Comparison of ENCODE assay signal across 8 cellular contexts in the genomic region with DNA sequence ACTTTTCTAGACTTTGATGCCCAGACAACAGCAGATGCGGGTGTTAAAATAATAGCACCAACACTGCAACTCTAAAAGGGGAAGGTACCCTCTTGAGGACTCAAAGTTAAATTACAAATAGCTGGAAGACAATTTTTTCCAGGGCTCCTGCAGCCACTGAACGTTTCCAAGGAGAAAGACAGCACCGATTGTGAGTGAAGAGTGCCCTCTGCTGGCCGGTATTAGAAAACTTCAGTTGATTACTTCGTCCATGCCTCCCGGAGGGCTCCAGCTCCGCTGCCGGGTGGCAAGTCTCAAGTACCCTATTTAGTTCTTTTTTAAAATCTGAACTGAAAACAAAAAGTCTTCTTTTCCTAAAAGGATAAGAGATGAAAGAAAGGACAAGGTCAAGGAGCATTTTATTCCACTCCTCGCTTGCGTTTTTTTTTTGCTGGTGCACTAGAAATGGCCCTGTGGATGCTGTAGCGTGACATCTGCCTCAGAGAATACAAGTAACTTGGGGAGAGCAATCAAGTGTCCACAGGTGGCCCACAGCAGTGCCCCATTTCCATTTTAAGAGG.
DNase-seq lines count a peak whose midpoint lies in the region; ATAC-seq and TF ChIP-seq lines count a peak whose summit lies in the region.

No MANE protein-coding gene starts in this region.

- BruUV-seq in HCT116 (replicated peaks; lab: Mats Ljungman, UMichigan): no TSS peak

- 7% methylated on average over 11 of the region's 11 CpGs for WGBS in right lobe of liver (ENCODE audit: insufficient coverage, low coverage, low lambda C conversion rate, missing lambda C conversion rate)

- peaks cover 14% of the 10 kb centered on the region for H3K27me3 Mint-ChIP-seq in activated CD4-positive, alpha-beta T cell treated with anti-CD3 and anti-CD28 coated beads, Interleukin-2, amount 10 ng/mL, durations not matched to agents 7 days and 5 days

- H3K36me3 ChIP-seq in HCT116 (ENCODE audit: control insufficient read depth in 1 of 2, insufficient read depth in 2 of 2, low read length in 2 of 2) (no peaks in the 10 kb centered on the region), right lobe of liver (no peaks in the 10 kb centered on the region)

- H3K27ac ChIP-seq in HCT116 (ENCODE audit: low read depth, low read length) (no peak overlapping the region), right lobe of liver (no peak overlapping the region)

- peak; percentile 94 for TF ChIP-seq RAD21 in HCT116 (IDR thresholded peaks at IDR 0.05; ENCODE audit: low read depth)

- H3K27me3 ChIP-seq in HCT116 (ENCODE audit: insufficient read depth, low read length): no peaks in the 10 kb centered on the region
- H3K27me3 ChIP-seq in right lobe of liver: no peaks in the 10 kb centered on the region

- H3K9me3 ChIP-seq in HCT116 (ENCODE audit: control insufficient read depth in 1 of 2, insufficient read depth in 1 of 2, low read depth in 1 of 2, low read length in 2 of 2) (no peaks in the 10 kb centered on the region), right lobe of liver (no peaks in the 10 kb centered on the region)

- no peak overlapping the region for H2AFZ ChIP-seq in HCT116 (ENCODE audit: low read depth, low read length, poor library complexity, severe bottlenecking)

- intact Hi-C loops in HCT116 (cut with micrococcal nuclease) (loop anchor here (1.0 to 5.0 kb wide), 3 partner anchors 187 to 647 kb away; no protein-coding TSS in a partner anchor), right lobe of liver (cut with DNase I) (loop anchor here (5.0 to 10.0 kb wide), 2 partner anchors 184 to 287 kb away; a partner anchor contains a TSS)

- CTCF ChIA-PET in HCT116 (lab: Charles Lee): interaction anchor here (0.7 to 4.3 kb wide), 12 partner anchors 10 to 650 kb away, joined by 3 to 63 read pairs (median 6); no protein-coding TSS in a partner anchor
- CTCF ChIA-PET in activated CD4-positive, alpha-beta T cell treated with anti-CD3 and anti-CD28 coated beads, Interleukin-2, amount 10 ng/mL, durations not matched to agents 7 days and 5 days (lab: Charles Lee): interaction anchor here (0.6 to 6.1 kb wide), 31 partner anchors 7 to 300 kb away, joined by 3 to 85 read pairs (median 4); a partner anchor contains a TSS

- TF ChIP-seq POLR2A in HCT116 (IDR thresholded peaks at IDR 0.05; ENCODE audit: borderline replicate concordance, extremely low read depth, insufficient read depth, insufficient read length) (no peak), right lobe of liver (IDR thresholded peaks at IDR 0.05) (no peak)

- TF ChIP-seq CTCF in HCT116 (IDR thresholded peaks at IDR 0.05 in 2 of 3, conservative IDR thresholded peaks at IDR 0.05 in 1 of 3; ENCODE audit: borderline replicate concordance in 1 of 3, insufficient read depth in 1 of 3, low read depth in 2 of 3, low read length in 2 of 3) (peak; percentile 53 to 90 (median 84)), right lobe of liver (IDR thresholded peaks at IDR 0.05) (peak; percentile 77 to 83 (median 80))

- H3K4me1 ChIP-seq in HCT116 (ENCODE audit: control insufficient read depth in 1 of 2, insufficient read depth in 2 of 2, low read length in 2 of 2) (no peaks in the 10 kb centered on the region), right lobe of liver (no peaks in the 10 kb centered on the region)

- no peaks in the 10 kb centered on the region for H4K20me1 ChIP-seq in HCT116 (ENCODE audit: insufficient read depth)

- no peak overlapping the region for H3K9ac ChIP-seq in HCT116 (ENCODE audit: low read length)

- H3K9me2 ChIP-seq in HCT116 (ENCODE audit: insufficient read depth): no peaks in the 10 kb centered on the region

- H3K36me3 Mint-ChIP-seq in activated CD4-positive, alpha-beta T cell treated with anti-CD3 and anti-CD28 coated beads, Interleukin-2, amount 10 ng/mL, durations not matched to agents 7 days and 5 days (ENCODE audit: low read depth): no peaks in the 10 kb centered on the region

- RAD21 ChIA-PET in HCT116 (lab: Charles Lee; ENCODE audit: low non-redundant PET in 1 of 2, low total read pairs in 2 of 2, uncharacterized antibody in 2 of 2, unreplicated experiment in 2 of 2): interaction anchor here (0.6 to 2.2 kb wide), 7 partner anchors 188 to 289 kb away, joined by 3 to 21 read pairs (median 5); a partner anchor contains a TSS

- POLR2A ChIA-PET in HCT116 (lab: Charles Lee): no interaction called here
- POLR2A ChIA-PET in activated CD4-positive, alpha-beta T cell treated with anti-CD3 and anti-CD28 coated beads, Interleukin-2, amount 10 ng/mL, durations not matched to agents 7 days and 5 days (lab: Charles Lee): no interaction called here

- no peak overlapping the region for H3K4me3 Mint-ChIP-seq in activated CD4-positive, alpha-beta T cell treated with anti-CD3 and anti-CD28 coated beads, Interleukin-2, amount 10 ng/mL, durations not matched to agents 7 days and 5 days

- no peaks in the 10 kb centered on the region for H3K79me2 ChIP-seq in HCT116 (ENCODE audit: insufficient read depth, low read length)

- H3K9me3 Mint-ChIP-seq in activated CD4-positive, alpha-beta T cell treated with anti-CD3 and anti-CD28 coated beads, Interleukin-2, amount 10 ng/mL, durations not matched to agents 7 days and 5 days: no peaks in the 10 kb centered on the region

- ATAC-seq in HCT116 (peak; percentile 90), right lobe of liver (peak; percentile 87 to 94 (median 91)), GM21360 (IDR thresholded peaks at IDR 0.05; ENCODE audit: unreplicated experiment) (no peak)

- no peak overlapping the region for H3K4me3 ChIP-seq in HCT116 (replicated peaks in 1 of 2; ENCODE audit: low read depth in 1 of 2, low read length in 2 of 2)
- H3K4me3 ChIP-seq in right lobe of liver: no peak overlapping the region

- DNase-seq in AML-193 (lab: John Stamatoyannopoulos, UW) (peak; percentile 64 to 78), HCT116 (ENCODE audit: low read depth, low spot score) (peak; percentile 43), NCI-H526 (lab: John Stamatoyannopoulos, UW) (peak; percentile 46 to 86), dedifferentiated amniotic fluid mesenchymal stem cell (ENCODE audit: extremely low spot score) (peak; percentile 80), right lobe of liver (peak; percentile 67 to 76 (median 67))
- peak; percentile 74 for DNase-seq in activated CD4-positive, alpha-beta T cell treated with anti-CD3 and anti-CD28 coated beads, Interleukin-2, amount 10 ng/mL, durations not matched to agents 7 days and 5 days
- peak; percentile 52 to 58 (median 57) for DNase-seq in stimulated activated CD4-positive, alpha-beta T cell treated with anti-CD3 and anti-CD28 coated beads, TNF-alpha, amount 100 ng/mL, for 24 hours (ENCODE audit: low read depth in 3 of 3)

- H3K4me2 ChIP-seq in HCT116 (ENCODE audit: low read length): no peak overlapping the region

- peaks cover 25% of the 10 kb centered on the region for H3K4me1 Mint-ChIP-seq in activated CD4-positive, alpha-beta T cell treated with anti-CD3 and anti-CD28 coated beads, Interleukin-2, amount 10 ng/mL, durations not matched to agents 7 days and 5 days

- H3K27ac Mint-ChIP-seq in activated CD4-positive, alpha-beta T cell treated with anti-CD3 and anti-CD28 coated beads, Interleukin-2, amount 10 ng/mL, durations not matched to agents 7 days and 5 days: no peak overlapping the region

TF ChIP-seq in HCT116, 20 proteins besides CTCF, POLR2A, EP300 and RAD21 (continues in another document):
- TF ChIP-seq JUND (IDR thresholded peaks at IDR 0.05) (no peak), CBX3 (IDR thresholded peaks at IDR 0.05; ENCODE audit: low read depth) (no peak), ZNF274 (IDR thresholded peaks at IDR 0.05; ENCODE audit: low read depth, low read length) (no peak), CEBPB (IDR thresholded peaks at IDR 0.05; ENCODE audit: low read depth) (no peak), EGR1 (IDR thresholded peaks at IDR 0.05; ENCODE audit: low read depth) (no peak), FOSL1 (IDR thresholded peaks at IDR 0.05; ENCODE audit: low read depth) (no peak), SRF (IDR thresholded peaks at IDR 0.05; ENCODE audit: low read depth) (no peak), POLR2AphosphoS5 (IDR thresholded peaks at IDR 0.05; ENCODE audit: low read depth, low read length) (no peak)
- TF ChIP-seq, protein P1, sequence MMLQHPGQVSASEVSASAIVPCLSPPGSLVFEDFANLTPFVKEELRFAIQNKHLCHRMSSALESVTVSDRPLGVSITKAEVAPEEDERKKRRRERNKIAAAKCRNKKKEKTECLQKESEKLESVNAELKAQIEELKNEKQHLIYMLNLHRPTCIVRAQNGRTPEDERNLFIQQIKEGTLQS (IDR thresholded peaks at IDR 0.05): no peak
- TF ChIP-seq, protein P2, sequence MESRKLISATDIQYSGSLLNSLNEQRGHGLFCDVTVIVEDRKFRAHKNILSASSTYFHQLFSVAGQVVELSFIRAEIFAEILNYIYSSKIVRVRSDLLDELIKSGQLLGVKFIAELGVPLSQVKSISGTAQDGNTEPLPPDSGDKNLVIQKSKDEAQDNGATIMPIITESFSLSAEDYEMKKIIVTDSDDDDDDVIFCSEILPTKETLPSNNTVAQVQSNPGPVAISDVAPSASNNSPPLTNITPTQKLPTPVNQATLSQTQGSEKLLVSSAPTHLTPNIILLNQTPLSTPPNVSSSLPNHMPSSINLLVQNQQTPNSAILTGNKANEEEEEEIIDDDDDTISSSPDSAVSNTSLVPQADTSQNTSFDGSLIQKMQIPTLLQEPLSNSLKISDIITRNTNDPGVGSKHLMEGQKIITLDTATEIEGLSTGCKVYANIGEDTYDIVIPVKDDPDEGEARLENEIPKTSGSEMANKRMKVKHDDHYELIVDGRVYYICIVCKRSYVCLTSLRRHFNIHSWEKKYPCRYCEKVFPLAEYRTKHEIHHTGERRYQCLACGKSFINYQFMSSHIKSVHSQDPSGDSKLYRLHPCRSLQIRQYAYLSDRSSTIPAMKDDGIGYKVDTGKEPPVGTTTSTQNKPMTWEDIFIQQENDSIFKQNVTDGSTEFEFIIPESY (IDR thresholded peaks at IDR 0.05; ENCODE audit: extremely low read depth, insufficient replicate concordance, low read length): no peak
- TF ChIP-seq, protein P3, sequence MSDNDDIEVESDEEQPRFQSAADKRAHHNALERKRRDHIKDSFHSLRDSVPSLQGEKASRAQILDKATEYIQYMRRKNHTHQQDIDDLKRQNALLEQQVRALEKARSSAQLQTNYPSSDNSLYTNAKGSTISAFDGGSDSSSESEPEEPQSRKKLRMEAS (IDR thresholded peaks at IDR 0.05): no peak
